Comparison of ENCODE assay signal across 1 cellular context in genomic region chr12:57514246-57514645, GRCh38. TPM values are rescaled to one million over a fixed set of nuclear protein-coding genes. Genes with fewer than 3 reads are reported as not detected.
"Had no signal": no experiment of that assay in that cellular context is flagged by ENCODE, and none has a peak within 500 bp of the region (broad histone marks: within the 10 kb centered on the region; RNA-seq: fewer than 3 reads in every experiment).

No MANE protein-coding gene starts in this region.

RNA-seq across cellular contexts. Expression of gene ARHGAP9, which starts 34.6 kb away (rescaled TPM):
- total RNA-seq: SK-MEL-5 had no signal
